9 cellular contexts compared by ENCODE assay signal in the genomic region with DNA sequence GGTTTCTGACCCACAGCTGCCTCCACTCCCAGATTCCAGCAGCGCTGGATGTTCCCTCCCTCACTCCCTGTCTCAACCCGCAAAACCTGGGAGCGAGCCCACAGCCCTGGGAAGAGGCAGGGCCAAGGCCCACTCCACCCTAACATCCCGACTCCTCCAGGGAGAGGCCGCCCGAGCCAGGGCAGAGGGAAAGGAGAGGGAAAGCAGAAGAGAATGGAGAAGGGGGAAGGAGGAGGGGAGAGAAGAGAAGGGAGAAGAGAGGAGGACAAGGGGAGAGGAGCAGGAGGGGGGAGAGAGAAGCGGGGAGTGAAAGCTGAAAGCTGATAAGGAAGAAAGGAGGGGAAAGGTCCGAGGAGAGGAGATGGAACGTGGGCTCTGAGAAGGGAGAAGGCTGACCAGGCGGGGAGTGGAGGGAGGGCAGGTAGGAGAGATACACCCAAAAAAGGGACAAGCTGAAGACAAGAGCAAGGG.
DNase-seq lines count a peak whose midpoint lies in the region; ATAC-seq and TF ChIP-seq lines count a peak whose summit lies in the region.
"Had no signal": no experiment of that assay in that cellular context is flagged by ENCODE, and none has a peak within 500 bp of the region (broad histone marks: within the 10 kb centered on the region; RNA-seq: fewer than 3 reads in every experiment).

No MANE protein-coding gene starts in this region.

- H3K9ac ChIP-seq in iPS-18a (ENCODE audit: low read length), result peak overlapping the region; percentile 38

- peaks cover 71% of the 10 kb centered on the region for H3K27me3 ChIP-seq in iPS-18a (ENCODE audit: control insufficient read depth, insufficient read depth, low read length)
- H3K27me3 ChIP-seq: body of pancreas had no signal

- H3K4me3 ChIP-seq in astrocyte of the cerebellum (ENCODE audit: low read depth, low read length), result peak overlapping the region; percentile 39
- peak overlapping the region; percentile 59 for H3K4me3 ChIP-seq in iPS-18a (ENCODE audit: low read length)
- H3K4me3 ChIP-seq: body of pancreas had no signal

- no peaks in the 10 kb centered on the region for H3K36me3 ChIP-seq in iPS-18a (ENCODE audit: control insufficient read depth, low read depth, low read length)

- H3K27me3 Mint-ChIP-seq in HFFc6 (ENCODE audit: insufficient read depth), result peaks cover 10% of the 10 kb centered on the region
- H3K27me3 Mint-ChIP-seq in stimulated activated memory B cell treated with anti-CD40 and anti-IgM and Interleukin-4, amounts not matched to agents 10 μg/mL and 1 μg/mL and 100 μg/mL, for 72 hours, result peaks cover 9% of the 10 kb centered on the region

- DNase-seq in HFFc6 (no peak), astrocyte of the cerebellum (ENCODE audit: low read depth) (no peak), NCI-H187 (lab: John Stamatoyannopoulos, UW) (no peak), GM13976 (ENCODE audit: low spot score) (no peak), T-helper 1 cell (no peak)

- no peak for TF ChIP-seq CTCF in HFFc6 (IDR thresholded peaks at IDR 0.05)
- TF ChIP-seq CTCF in astrocyte of the cerebellum (IDR thresholded peaks at IDR 0.05; ENCODE audit: low read depth, low read length, missing control alignments), result no peak
- TF ChIP-seq CTCF in GM13976 (IDR thresholded peaks at IDR 0.05; ENCODE audit: borderline replicate concordance, control extremely low read depth, extremely low read depth, insufficient read depth, missing control alignments), result no peak

- peak overlapping the region; percentile 32 for H3K4me3 Mint-ChIP-seq in HFFc6
- peak overlapping the region; percentile 64 for H3K4me3 Mint-ChIP-seq in stimulated activated memory B cell treated with anti-CD40 and anti-IgM and Interleukin-4, amounts not matched to agents 10 μg/mL and 1 μg/mL and 100 μg/mL, for 72 hours

- no peaks in the 10 kb centered on the region for H3K4me1 Mint-ChIP-seq in HFFc6 (ENCODE audit: low read depth)
- H3K4me1 Mint-ChIP-seq in stimulated activated memory B cell treated with anti-CD40 and anti-IgM and Interleukin-4, amounts not matched to agents 10 μg/mL and 1 μg/mL and 100 μg/mL, for 72 hours, result no peaks in the 10 kb centered on the region

- no peak overlapping the region for H3K27ac ChIP-seq in iPS-18a (ENCODE audit: low read length)
- H3K27ac ChIP-seq: body of pancreas had no signal

- no peak for ATAC-seq in stimulated activated memory B cell treated with anti-CD40 and anti-IgM and Interleukin-4, amounts not matched to agents 10 μg/mL and 1 μg/mL and 100 μg/mL, for 72 hours
- ATAC-seq in GM19023 (IDR thresholded peaks at IDR 0.05; ENCODE audit: unreplicated experiment), result no peak

- no peaks in the 10 kb centered on the region for H3K36me3 Mint-ChIP-seq in HFFc6 (ENCODE audit: low read depth)
- H3K36me3 Mint-ChIP-seq in stimulated activated memory B cell treated with anti-CD40 and anti-IgM and Interleukin-4, amounts not matched to agents 10 μg/mL and 1 μg/mL and 100 μg/mL, for 72 hours, result no peaks in the 10 kb centered on the region

- H3K27ac Mint-ChIP-seq in HFFc6, result no peak overlapping the region
- H3K27ac Mint-ChIP-seq in stimulated activated memory B cell treated with anti-CD40 and anti-IgM and Interleukin-4, amounts not matched to agents 10 μg/mL and 1 μg/mL and 100 μg/mL, for 72 hours, result no peak overlapping the region

- no peaks in the 10 kb centered on the region for H3K9me3 Mint-ChIP-seq in HFFc6
- H3K9me3 Mint-ChIP-seq in stimulated activated memory B cell treated with anti-CD40 and anti-IgM and Interleukin-4, amounts not matched to agents 10 μg/mL and 1 μg/mL and 100 μg/mL, for 72 hours, result no peaks in the 10 kb centered on the region

- peaks cover 31% of the 10 kb centered on the region for H3K4me1 ChIP-seq in iPS-18a (ENCODE audit: control insufficient read depth, low read depth, low read length)

- no peaks in the 10 kb centered on the region for H3K9me3 ChIP-seq in iPS-18a (ENCODE audit: control insufficient read depth, low read depth, low read length)
- H3K9me3 ChIP-seq: body of pancreas had no signal

- in situ Hi-C loops in astrocyte of the cerebellum (cut with HindIII; ENCODE audit: low sequenced_read_pairs), result no loop called here
- in situ Hi-C loops in GM13976 (cut with MboI; ENCODE audit: low sequenced_read_pairs, unreplicated experiment), result loop anchor here (10.0 kb wide), 1 partner anchor 461 kb away; a partner anchor contains a TSS
